In the genomic region with DNA sequence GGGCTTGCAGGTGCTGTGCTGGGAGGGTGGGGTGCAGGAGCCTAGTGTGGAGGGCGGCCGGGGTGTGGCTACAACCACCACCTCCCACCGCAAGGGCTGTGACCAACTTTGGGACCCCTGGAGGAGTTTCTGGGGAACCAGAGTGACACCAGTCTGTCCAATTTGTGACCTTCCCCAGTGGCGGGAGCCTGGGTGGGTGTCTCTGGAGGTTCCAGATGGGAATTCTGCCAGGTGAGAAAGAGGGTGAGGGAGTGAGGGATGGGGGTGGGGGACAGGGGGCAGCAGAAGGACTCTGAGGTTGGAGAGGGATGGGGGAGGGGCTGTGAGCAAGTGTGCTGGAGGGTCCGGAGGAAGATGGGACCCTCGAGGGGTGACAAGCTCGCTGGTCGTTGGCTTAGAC, we compare ENCODE assay signal across 7 cellular contexts.
"Had no signal": no experiment of that assay in that cellular context is flagged by ENCODE, and none has a peak within 500 bp of the region (broad histone marks: within the 10 kb centered on the region; RNA-seq: fewer than 3 reads in every experiment).

No MANE protein-coding gene starts in this region.

- ATAC-seq: GM12878 had no signal

- H3K4me3 ChIP-seq: GM12878 had no signal

- DNase-seq: GDM1, GF-D8 had no signal

- FAIRE-seq: G401.6, GM12878, GM12891, GM18507, GM19239 had no signal
